12 cellular contexts compared by ENCODE assay signal in the genomic region with DNA sequence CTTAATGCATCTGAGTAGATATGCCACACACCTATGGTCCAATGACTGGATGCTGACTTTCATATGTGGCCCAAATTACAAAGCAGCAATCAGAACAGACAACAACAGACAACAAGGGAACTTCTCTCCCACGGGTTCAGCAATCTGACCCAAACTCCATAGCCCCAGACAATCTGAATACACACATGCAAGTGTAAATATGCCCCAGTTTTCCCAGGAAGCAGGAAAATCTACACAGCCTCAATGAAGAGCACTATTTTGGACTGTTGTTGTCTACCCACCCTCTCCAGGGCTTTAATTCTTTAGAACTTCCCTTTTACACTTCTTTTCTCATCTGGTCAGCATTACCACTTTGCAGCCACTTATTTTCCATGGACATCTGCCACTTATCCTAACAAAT. TPM values are rescaled to one million over a fixed set of nuclear protein-coding genes. Genes with fewer than 3 reads are reported as not detected.
A peak's percentile ranks its signal among the peaks of the same experiment; 100 is the strongest.
DNase-seq lines count a peak whose midpoint lies in the region; ATAC-seq and TF ChIP-seq lines count a peak whose summit lies in the region.
"Had no signal": no experiment of that assay in that cellular context is flagged by ENCODE, and none has a peak within 500 bp of the region (broad histone marks: within the 10 kb centered on the region; RNA-seq: fewer than 3 reads in every experiment).

No MANE protein-coding gene starts in this region.

- no peak for TF ChIP-seq CTCF in mesothelial cell of epicardium (IDR thresholded peaks at IDR 0.05; ENCODE audit: unreplicated experiment)

- no peaks in the 10 kb centered on the region for H3K9me3 Mint-ChIP-seq in stimulated activated naive CD8-positive, alpha-beta T cell treated with anti-CD3 and anti-CD28 coated beads, Interleukin-15, Interleukin-2, amounts not matched to agents 100 ng/mL and 50 ng/mL, for 24 hours
- H3K9me3 Mint-ChIP-seq in activated naive CD8-positive, alpha-beta T cell treated with anti-CD3 and anti-CD28 coated beads, Interleukin-2, amount 50 U/mL, for 24 hours: no peaks in the 10 kb centered on the region
- no peaks in the 10 kb centered on the region for H3K9me3 Mint-ChIP-seq in mesothelial cell of epicardium

- peaks cover 9% of the 10 kb centered on the region for H3K36me3 Mint-ChIP-seq in stimulated activated naive CD8-positive, alpha-beta T cell treated with anti-CD3 and anti-CD28 coated beads, Interleukin-15, Interleukin-2, amounts not matched to agents 100 ng/mL and 50 ng/mL, for 24 hours (ENCODE audit: low read depth)
- H3K36me3 Mint-ChIP-seq in activated naive CD8-positive, alpha-beta T cell treated with anti-CD3 and anti-CD28 coated beads, Interleukin-2, amount 50 U/mL, for 24 hours (ENCODE audit: low read depth): peaks cover 8% of the 10 kb centered on the region
- peaks cover 8% of the 10 kb centered on the region for H3K36me3 Mint-ChIP-seq in mesothelial cell of epicardium

- no peak for DNase-seq in stimulated activated naive CD8-positive, alpha-beta T cell treated with anti-CD3 and anti-CD28 coated beads, Interleukin-15, Interleukin-2, amounts not matched to agents 100 U/mL and 50 U/mL, for 24 hours
- no peak for DNase-seq in activated naive CD8-positive, alpha-beta T cell treated with anti-CD3 and anti-CD28 coated beads, Interleukin-2, amount 50 U/mL, for 24 hours
- DNase-seq in mesothelial cell of epicardium (ENCODE audit: low spot score in 2 of 2, unreplicated experiment in 2 of 2): no peak
- DNase-seq in stimulated activated CD4-positive, alpha-beta T cell treated with anti-CD3 and anti-CD28 coated beads, Interleukin-12 subunit alpha, Interleukin-12 subunit beta, amount 100 ng/mL, for 4 hours: no peak
- no peak for DNase-seq in activated CD4-positive, CD25-positive, alpha-beta regulatory T cell treated with anti-CD3 and anti-CD28 coated beads, Interleukin-2, amount 50 U/mL, for 72 hours
- no peak for DNase-seq in NCI-H2171 treated with DMSO at 0.1 percent for 48 hours (lab: John Stamatoyannopoulos, UW)
- DNase-seq in stimulated activated CD4-positive, alpha-beta T cell treated with anti-CD3 and anti-CD28 coated beads, Interleukin-15, amount 100 ng/mL, for 24 hours: no peak
- DNase-seq: lower lobe of right lung, NCI-H748 treated with DMSO at 0.1 percent for 48 hours, substantia nigra, T1000 had no signal

- peaks cover 59% of the 10 kb centered on the region for H3K4me1 Mint-ChIP-seq in stimulated activated naive CD8-positive, alpha-beta T cell treated with anti-CD3 and anti-CD28 coated beads, Interleukin-15, Interleukin-2, amounts not matched to agents 100 ng/mL and 50 ng/mL, for 24 hours (ENCODE audit: low read depth)
- peaks cover 58% of the 10 kb centered on the region for H3K4me1 Mint-ChIP-seq in activated naive CD8-positive, alpha-beta T cell treated with anti-CD3 and anti-CD28 coated beads, Interleukin-2, amount 50 U/mL, for 24 hours
- H3K4me1 Mint-ChIP-seq in mesothelial cell of epicardium: peaks cover 51% of the 10 kb centered on the region

- peak overlapping the region; percentile 72 for H3K4me3 Mint-ChIP-seq in stimulated activated naive CD8-positive, alpha-beta T cell treated with anti-CD3 and anti-CD28 coated beads, Interleukin-15, Interleukin-2, amounts not matched to agents 100 ng/mL and 50 ng/mL, for 24 hours
- peak overlapping the region; percentile 65 for H3K4me3 Mint-ChIP-seq in activated naive CD8-positive, alpha-beta T cell treated with anti-CD3 and anti-CD28 coated beads, Interleukin-2, amount 50 U/mL, for 24 hours
- H3K4me3 Mint-ChIP-seq in mesothelial cell of epicardium: peak overlapping the region; percentile 45

- peak overlapping the region; percentile 81 for H3K27ac Mint-ChIP-seq in stimulated activated naive CD8-positive, alpha-beta T cell treated with anti-CD3 and anti-CD28 coated beads, Interleukin-15, Interleukin-2, amounts not matched to agents 100 ng/mL and 50 ng/mL, for 24 hours
- peak overlapping the region; percentile 56 for H3K27ac Mint-ChIP-seq in activated naive CD8-positive, alpha-beta T cell treated with anti-CD3 and anti-CD28 coated beads, Interleukin-2, amount 50 U/mL, for 24 hours
- peak overlapping the region; percentile 31 for H3K27ac Mint-ChIP-seq in mesothelial cell of epicardium

- ATAC-seq in stimulated activated naive CD8-positive, alpha-beta T cell treated with anti-CD3 and anti-CD28 coated beads, Interleukin-15, Interleukin-2, amounts not matched to agents 100 U/mL and 50 U/mL, for 24 hours: no peak
- ATAC-seq in activated naive CD8-positive, alpha-beta T cell treated with anti-CD3 and anti-CD28 coated beads, Interleukin-2, amount 50 U/mL, for 24 hours: no peak
- ATAC-seq: lower lobe of right lung had no signal

- H3K27me3 Mint-ChIP-seq in stimulated activated naive CD8-positive, alpha-beta T cell treated with anti-CD3 and anti-CD28 coated beads, Interleukin-15, Interleukin-2, amounts not matched to agents 100 ng/mL and 50 ng/mL, for 24 hours: no peaks in the 10 kb centered on the region
- no peaks in the 10 kb centered on the region for H3K27me3 Mint-ChIP-seq in activated naive CD8-positive, alpha-beta T cell treated with anti-CD3 and anti-CD28 coated beads, Interleukin-2, amount 50 U/mL, for 24 hours
- H3K27me3 Mint-ChIP-seq in mesothelial cell of epicardium (ENCODE audit: low read depth): no peaks in the 10 kb centered on the region

RNA-seq across cellular contexts. Expression of a gene that starts 2.0 kb away (rescaled TPM):
- 66.5 to 75.4 TPM (median 68.9 TPM) in 3 replicates for total RNA-seq in mesothelial cell of epicardium

Comparison
In these comparisons a context has a peak if more than half of its experiments do, and no peak if none do; other contexts are left out.
1. H3K27ac Mint-ChIP-seq: peak in every context shown above with its lines; median percentile 81 in stimulated activated naive CD8-positive, alpha-beta T cell treated with anti-CD3 and anti-CD28 coated beads, Interleukin-15, Interleukin-2, amounts not matched to agents 100 ng/mL and 50 ng/mL, for 24 hours; 56 in activated naive CD8-positive, alpha-beta T cell treated with anti-CD3 and anti-CD28 coated beads, Interleukin-2, amount 50 U/mL, for 24 hours; 31 in mesothelial cell of epicardium.